ENCODE assay signal across 18 cellular contexts in the genomic region with DNA sequence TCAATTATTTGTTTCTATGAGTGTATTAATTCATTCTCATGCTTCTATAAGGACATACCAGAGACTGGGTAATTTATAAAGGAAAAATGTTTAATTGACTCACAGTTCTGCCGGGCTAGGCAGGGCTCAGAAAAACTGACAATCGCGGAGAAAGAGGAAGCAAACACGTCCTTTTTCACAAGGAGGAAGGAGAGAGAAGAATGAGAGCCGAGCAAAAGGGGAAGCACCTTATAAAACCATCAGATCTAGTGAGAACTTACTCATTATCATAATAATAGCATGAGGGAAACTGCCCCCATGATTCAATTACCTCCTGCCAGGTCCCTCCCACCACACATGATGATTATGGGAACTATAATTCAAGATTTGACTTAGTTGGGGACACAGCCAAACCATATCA.
DNase-seq lines count a peak whose midpoint lies in the region; ATAC-seq and TF ChIP-seq lines count a peak whose summit lies in the region.
"Had no signal": no experiment of that assay in that cellular context is flagged by ENCODE, and none has a peak within 500 bp of the region (broad histone marks: within the 10 kb centered on the region; RNA-seq: fewer than 3 reads in every experiment).

No MANE protein-coding gene starts in this region.

- no peaks in the 10 kb centered on the region for H3K4me1 ChIP-seq in hepatocyte (ENCODE audit: insufficient read depth)

- no peaks in the 10 kb centered on the region for H3K27me3 Mint-ChIP-seq in activated B cell treated with CpG ODN at 0.5 μM for 24 hours
- H3K27me3 Mint-ChIP-seq in glutamatergic neuron (ENCODE audit: unreplicated experiment), result peaks cover under 1% of the 10 kb centered on the region
- H3K27me3 Mint-ChIP-seq in activated T-cell treated with anti-CD3 and anti-CD28 coated beads, Interleukin-2, amount 50 U/mL, for 4 hours (ENCODE audit: low read depth), result no peaks in the 10 kb centered on the region
- H3K27me3 Mint-ChIP-seq: CD8-positive, alpha-beta memory T cell had no signal

- CTCF ChIA-PET in activated B cell treated with CpG ODN at 0.5 μM for 24 hours (lab: Charles Lee), result no interaction called here

- no peaks in the 10 kb centered on the region for H3K79me2 ChIP-seq in hepatocyte

- no peak for TF ChIP-seq CTCF in activated B cell treated with CpG ODN at 0.5 μM for 24 hours (IDR thresholded peaks at IDR 0.05)
- TF ChIP-seq CTCF in hepatocyte (IDR thresholded peaks at IDR 0.05; ENCODE audit: poor library complexity), result no peak
- TF ChIP-seq CTCF in glutamatergic neuron (IDR thresholded peaks at IDR 0.05; ENCODE audit: partially characterized antibody, unreplicated experiment), result no peak

- no peaks in the 10 kb centered on the region for H3K27me3 ChIP-seq in hepatocyte
- H3K27me3 ChIP-seq: BLaER1 treated with 17β-estradiol and CSF1 and Interleukin-3, amounts not matched to agents 10 nM and 100 nM had no signal

- no peak overlapping the region for H3K4me2 ChIP-seq in hepatocyte
- H3K4me2 ChIP-seq: BLaER1 treated with 17β-estradiol and CSF1 and Interleukin-3, amounts not matched to agents 10 nM and 100 nM had no signal

- H3K27ac ChIP-seq in hepatocyte, result no peak overlapping the region
- H3K27ac ChIP-seq: BLaER1 treated with 17β-estradiol and CSF1 and Interleukin-3, amounts not matched to agents 10 nM and 100 nM; RWPE1 had no signal

- H3K4me1 Mint-ChIP-seq in activated B cell treated with CpG ODN at 0.5 μM for 24 hours (no peaks in the 10 kb centered on the region), glutamatergic neuron (ENCODE audit: low read depth, unreplicated experiment) (no peaks in the 10 kb centered on the region)
- no peaks in the 10 kb centered on the region for H3K4me1 Mint-ChIP-seq in activated T-cell treated with anti-CD3 and anti-CD28 coated beads, Interleukin-2, amount 50 U/mL, for 4 hours (ENCODE audit: low read depth)
- H3K4me1 Mint-ChIP-seq: CD8-positive, alpha-beta memory T cell had no signal

- intact Hi-C loops in activated B cell treated with CpG ODN at 0.5 μM for 24 hours (cut with micrococcal nuclease), result no loop called here

- DNase-seq in CMK (ENCODE audit: low read depth), result peak; percentile 11
- peak; percentile 80 for DNase-seq in MV-4-11 (lab: John Stamatoyannopoulos, UW)
- peak; percentile 66 for DNase-seq in SKM-1 (lab: John Stamatoyannopoulos, UW; ENCODE audit: unreplicated experiment)
- no peak for DNase-seq in activated B cell treated with CpG ODN at 0.5 μM for 24 hours
- no peak for DNase-seq in hepatocyte (ENCODE audit: low spot score)
- DNase-seq in glutamatergic neuron, result no peak
- no peak for DNase-seq in stimulated activated CD4-positive, alpha-beta T cell treated with anti-CD3 and anti-CD28 coated beads, Interleukin-2, amount 100 ng/mL, for 24 hours
- DNase-seq in activated T-cell treated with anti-CD3 and anti-CD28 coated beads, Interleukin-2, amount 50 U/mL, for 4 hours, result no peak
- DNase-seq: CD8-positive, alpha-beta memory T cell; DMS79 treated with DMSO at 0.1 percent for 48 hours; IMR-90; NCI-H1105; NCI-H1694; NCI-H510A treated with DMSO at 0.1 percent for 48 hours; PC-3 had no signal

- H3K27ac Mint-ChIP-seq in activated B cell treated with CpG ODN at 0.5 μM for 24 hours (no peak overlapping the region), glutamatergic neuron (ENCODE audit: unreplicated experiment) (no peak overlapping the region)
- H3K27ac Mint-ChIP-seq: CD8-positive, alpha-beta memory T cell had no signal

- ATAC-seq in activated B cell treated with CpG ODN at 0.5 μM for 24 hours (ENCODE audit: low read depth), result peak; percentile 37
- no peak for ATAC-seq in activated T-cell treated with anti-CD3 and anti-CD28 coated beads, Interleukin-2, amount 50 U/mL, for 4 hours
- ATAC-seq: PC-3 had no signal

- H4K20me1 ChIP-seq in hepatocyte (ENCODE audit: insufficient read depth, poor library complexity, severe bottlenecking), result no peaks in the 10 kb centered on the region
- H4K20me1 ChIP-seq: BLaER1 treated with 17β-estradiol and CSF1 and Interleukin-3, amounts not matched to agents 10 nM and 100 nM had no signal

- H3K4me3 Mint-ChIP-seq in activated B cell treated with CpG ODN at 0.5 μM for 24 hours (no peak overlapping the region), glutamatergic neuron (ENCODE audit: unreplicated experiment) (no peak overlapping the region)
- H3K4me3 Mint-ChIP-seq in activated T-cell treated with anti-CD3 and anti-CD28 coated beads, Interleukin-2, amount 50 U/mL, for 4 hours, result no peak overlapping the region
- H3K4me3 Mint-ChIP-seq: CD8-positive, alpha-beta memory T cell had no signal

- no peaks in the 10 kb centered on the region for H3K36me3 Mint-ChIP-seq in activated B cell treated with CpG ODN at 0.5 μM for 24 hours (ENCODE audit: low read depth)
- H3K36me3 Mint-ChIP-seq in glutamatergic neuron (ENCODE audit: unreplicated experiment), result peaks cover 4% of the 10 kb centered on the region
- H3K36me3 Mint-ChIP-seq in activated T-cell treated with anti-CD3 and anti-CD28 coated beads, Interleukin-2, amount 50 U/mL, for 4 hours (ENCODE audit: insufficient read depth), result no peaks in the 10 kb centered on the region
- H3K36me3 Mint-ChIP-seq: CD8-positive, alpha-beta memory T cell had no signal

- no peaks in the 10 kb centered on the region for H3K9me2 ChIP-seq in hepatocyte (replicated peaks; ENCODE audit: insufficient read depth)

- no peaks in the 10 kb centered on the region for H3K9me3 ChIP-seq in hepatocyte (ENCODE audit: low read depth)
- H3K9me3 ChIP-seq: BLaER1 treated with 17β-estradiol and CSF1 and Interleukin-3, amounts not matched to agents 10 nM and 100 nM had no signal

- H2AFZ ChIP-seq in hepatocyte, result no peak overlapping the region

- POLR2A ChIA-PET in activated B cell treated with CpG ODN at 0.5 μM for 24 hours (lab: Charles Lee), result no interaction called here

- H3K9me3 Mint-ChIP-seq in activated B cell treated with CpG ODN at 0.5 μM for 24 hours (peaks cover 4% of the 10 kb centered on the region), glutamatergic neuron (ENCODE audit: unreplicated experiment) (no peaks in the 10 kb centered on the region)
- H3K9me3 Mint-ChIP-seq in activated T-cell treated with anti-CD3 and anti-CD28 coated beads, Interleukin-2, amount 50 U/mL, for 4 hours, result peaks cover 21% of the 10 kb centered on the region

- no peaks in the 10 kb centered on the region for H3K36me3 ChIP-seq in hepatocyte (replicated peaks; ENCODE audit: insufficient read depth, low read depth)
- H3K36me3 ChIP-seq: BLaER1 treated with 17β-estradiol and CSF1 and Interleukin-3, amounts not matched to agents 10 nM and 100 nM; HAP-1 had no signal

- 69% methylated on average over 5 of the region's 5 CpGs for WGBS in hepatocyte (ENCODE audit: low lambda C conversion rate, missing lambda C conversion rate)

- H3K4me3 ChIP-seq in hepatocyte, result no peak overlapping the region
- H3K4me3 ChIP-seq: BLaER1 treated with 17β-estradiol and CSF1 and Interleukin-3, amounts not matched to agents 10 nM and 100 nM; HAP-1 had no signal

Comparison
In these comparisons a context has a peak if more than half of its experiments do, and no peak if none do; other contexts are left out.
1. DNase-seq: peak in CMK (single experiment), MV-4-11 (single experiment) and SKM-1 (single experiment); none in activated B cell treated with CpG ODN at 0.5 μM for 24 hours (single experiment), hepatocyte (single experiment), glutamatergic neuron (single experiment), stimulated activated CD4-positive, alpha-beta T cell treated with anti-CD3 and anti-CD28 coated beads, Interleukin-2, amount 100 ng/mL, for 24 hours (0 of 2) and activated T-cell treated with anti-CD3 and anti-CD28 coated beads, Interleukin-2, amount 50 U/mL, for 4 hours (single experiment).